Comparison of ENCODE assay signal across 10 cellular contexts in the genomic region with DNA sequence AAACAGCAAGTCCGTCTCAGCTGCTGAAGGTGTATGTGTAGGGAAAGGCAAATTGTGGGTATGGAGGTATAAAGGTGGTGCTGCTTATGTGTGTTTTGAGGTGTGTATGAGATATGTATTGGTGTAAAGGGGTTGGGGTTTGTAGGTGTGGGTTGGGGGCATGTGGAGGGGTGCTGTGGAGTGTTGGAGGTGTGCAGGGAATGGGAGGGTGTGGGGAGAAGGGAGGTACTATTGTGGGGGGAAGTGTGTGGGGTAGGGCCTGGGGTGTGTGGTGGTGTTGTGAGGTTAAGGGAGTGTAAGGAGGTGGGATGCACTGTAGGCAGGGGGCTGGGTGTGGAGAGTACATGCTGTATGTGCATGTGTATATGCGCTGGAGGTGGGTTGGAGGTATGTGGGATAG. TPM values are rescaled to one million over a fixed set of nuclear protein-coding genes. Genes with fewer than 3 reads are reported as not detected.
DNase-seq lines count a peak whose midpoint lies in the region; ATAC-seq and TF ChIP-seq lines count a peak whose summit lies in the region.
"Had no signal": no experiment of that assay in that cellular context is flagged by ENCODE, and none has a peak within 500 bp of the region (broad histone marks: within the 10 kb centered on the region; RNA-seq: fewer than 3 reads in every experiment).

No MANE protein-coding gene starts in this region.

- no peak for TF ChIP-seq EP300 in ovary (IDR thresholded peaks at IDR 0.05)

- H3K4me3 ChIP-seq in esophagus squamous epithelium (peak overlapping the region in 3 of 4 donors; percentile 3 to 18 (median 17)), ovary (peak overlapping the region; percentile 12)

- POLR2A ChIA-PET in CD4-positive, alpha-beta T cell (lab: Charles Lee), result no interaction called here
- POLR2A ChIA-PET in T-cell (lab: Charles Lee), result interaction anchor here in 1 of 2 donors (0.6 kb wide), 1 partner anchor 15 kb away, joined by 3 read pairs; no protein-coding TSS in a partner anchor

- peaks cover 0 to 38% (median 0%) of the 10 kb centered on the region in 3 donors for H3K36me3 ChIP-seq in esophagus squamous epithelium
- no peaks in the 10 kb centered on the region for H3K36me3 ChIP-seq in ovary

- H3K9me3 ChIP-seq in CD4-positive, alpha-beta T cell (ENCODE audit: control insufficient read depth, low read length), result no peaks in the 10 kb centered on the region
- H3K9me3 ChIP-seq in esophagus squamous epithelium, result no peaks in the 10 kb centered on the region
- H3K9me3 ChIP-seq in ovary, result no peaks in the 10 kb centered on the region

- no peak overlapping the region for H3K27ac ChIP-seq in CD4-positive, alpha-beta T cell (ENCODE audit: low read depth, low read length)
- H3K27ac ChIP-seq in esophagus squamous epithelium, result peak overlapping the region; percentile 64 to 84 (median 80)
- peak overlapping the region in 1 of 2 donors; percentile 41 for H3K27ac ChIP-seq in ovary

- no peak for ATAC-seq in CD4-positive, alpha-beta T cell (ENCODE audit: poor library complexity)
- ATAC-seq in T-cell (replicated peaks in 1 of 4), result no peak
- ATAC-seq in HG03460 (IDR thresholded peaks at IDR 0.05; ENCODE audit: unreplicated experiment), result no peak
- ATAC-seq in GM21526 (IDR thresholded peaks at IDR 0.05; ENCODE audit: low FRiP score, unreplicated experiment), result no peak

- WGBS in esophagus squamous epithelium, 2 donors, result 53 to 58% methylated on average over 2 of the region's 2 CpGs
- 25 to 32% (median 30%) methylated on average over 2 of the region's 2 CpGs for WGBS in ovary, 3 donors

- intact Hi-C loops in CD4-positive, alpha-beta T cell (cut with DNase I, micrococcal nuclease), result no loop called here
- intact Hi-C loops in esophagus squamous epithelium (cut with DNase I) (no loop called here), ovary (cut with DNase I) (no loop called here)

- TF ChIP-seq POLR2A in esophagus squamous epithelium (IDR thresholded peaks at IDR 0.05) (no peak), ovary (IDR thresholded peaks at IDR 0.05) (no peak)

- TF ChIP-seq CTCF in CD4-positive, alpha-beta T cell (IDR thresholded peaks at IDR 0.05), result no peak
- TF ChIP-seq CTCF in esophagus squamous epithelium (IDR thresholded peaks at IDR 0.05) (no peak), ovary (IDR thresholded peaks at IDR 0.05) (no peak)

- no peaks in the 10 kb centered on the region for H3K27me3 ChIP-seq in CD4-positive, alpha-beta T cell (ENCODE audit: control insufficient read depth, insufficient read depth, low read length)
- H3K27me3 ChIP-seq in esophagus squamous epithelium (no peaks in the 10 kb centered on the region), ovary (no peaks in the 10 kb centered on the region)

- DNase-seq in CD4-positive, alpha-beta T cell, result no peak
- no peak for DNase-seq in T-cell
- DNase-seq in esophagus squamous epithelium (lab: John Stamatoyannopoulos, UW), result no peak
- no peak for DNase-seq in ovary
- no peak for DNase-seq in GDM1 (lab: John Stamatoyannopoulos, UW)
- no peak for DNase-seq in NCI-H1417 (lab: John Stamatoyannopoulos, UW)
- DNase-seq: activated CD4-positive, alpha-beta T cell treated with anti-CD3 and anti-CD28 coated beads, Interleukin-2, amount 50 U/mL, for 1 hour; Kasumi-1 had no signal

- H3K4me3 Mint-ChIP-seq in CD4-positive, alpha-beta T cell, result no peak overlapping the region
- H3K4me3 Mint-ChIP-seq in T-cell, result peak overlapping the region in 1 of 3 donors; percentile 41

- no peaks in the 10 kb centered on the region for H3K9me3 Mint-ChIP-seq in CD4-positive, alpha-beta T cell
- H3K9me3 Mint-ChIP-seq in T-cell, result no peaks in the 10 kb centered on the region

- H3K4me1 ChIP-seq in esophagus squamous epithelium (peaks cover 27 to 71% (median 53%) of the 10 kb centered on the region in 3 donors), ovary (ENCODE audit: insufficient read depth) (peaks cover 33% of the 10 kb centered on the region)

- no peaks in the 10 kb centered on the region for H3K27me3 Mint-ChIP-seq in CD4-positive, alpha-beta T cell
- no peaks in the 10 kb centered on the region for H3K27me3 Mint-ChIP-seq in T-cell

- H3K27ac Mint-ChIP-seq in CD4-positive, alpha-beta T cell, result peak overlapping the region; percentile 11
- H3K27ac Mint-ChIP-seq in T-cell, result peak overlapping the region; percentile 74 to 83

- peaks cover 78% of the 10 kb centered on the region for H3K4me1 Mint-ChIP-seq in CD4-positive, alpha-beta T cell (ENCODE audit: low read depth)
- peaks cover 78 to 84% (median 79%) of the 10 kb centered on the region in 3 donors for H3K4me1 Mint-ChIP-seq in T-cell

- CTCF ChIA-PET in CD4-positive, alpha-beta T cell (lab: Charles Lee), result no interaction called here
- CTCF ChIA-PET in T-cell (lab: Charles Lee), result no interaction called here

- H3K36me3 Mint-ChIP-seq in CD4-positive, alpha-beta T cell (ENCODE audit: low read depth), result peaks cover 40% of the 10 kb centered on the region
- H3K36me3 Mint-ChIP-seq in T-cell, result peaks cover 9% of the 10 kb centered on the region

RNA-seq across cellular contexts. Expression of a gene that starts 15.7 kb away (rescaled TPM):
- total RNA-seq in CD4-positive, alpha-beta T cell, result 10 to 100 TPM; 57.5 to 59.5 TPM
- 10 to 100 TPM; 66.5 to 78.4 (median 72.8) TPM for total RNA-seq in T-cell
- 10 to 100 TPM; 55.5 to 87.5 (median 67.5) TPM for total RNA-seq in esophagus squamous epithelium
- total RNA-seq in ovary, result 10 to 100 TPM; 32.2 to 50.1 (median 42.3) TPM
- 10 to 100 TPM; 34.7 to 66.7 TPM for polyA plus RNA-seq in ovary

RNA-seq across cellular contexts. Expression of a gene that starts 18.7 kb away (rescaled TPM):
- 100 to 1,000 TPM; 163 to 170 TPM for total RNA-seq in CD4-positive, alpha-beta T cell
- total RNA-seq in T-cell (100 to 1,000 TPM; 141 to 206 (median 182) TPM), esophagus squamous epithelium (100 to 1,000 TPM; 128 to 297 (median 185) TPM), ovary (10 to 100 TPM in 6 of 7 donors, 1 to 10 TPM in 1; 9.4 to 19.1 (median 14.0) TPM)
- 10 to 100 TPM in 1 of 2 donors, 1 to 10 TPM in 1; 3.4 to 13.7 TPM for polyA plus RNA-seq in ovary

Comparison
In these comparisons a context has a peak if more than half of its experiments do, and no peak if none do; other contexts are left out.
1. RNA of a gene that starts 18.7 kb away (total RNA-seq): 128 to 297 TPM in esophagus squamous epithelium, 141 to 206 TPM in T-cell and 163 to 170 TPM in CD4-positive, alpha-beta T cell; 9.4 to 19.1 TPM in ovary; every median in the first group is over 4 times any median in the second.